35 cellular contexts compared by ENCODE assay signal in genomic region chr17:27997522-27997921, GRCh38.
"Had no signal": no experiment of that assay in that cellular context is flagged by ENCODE, and none has a peak within 500 bp of the region (broad histone marks: within the 10 kb centered on the region; RNA-seq: fewer than 3 reads in every experiment).

No MANE protein-coding gene starts in this region.

- H3K9me3 Mint-ChIP-seq: activated CD4-positive, alpha-beta memory T cell treated with anti-CD3 and anti-CD28 coated beads, Interleukin-2, amount 10 ng/mL, durations not matched to agents 7 days and 5 days; activated CD4-positive, alpha-beta T cell treated with anti-CD3 and anti-CD28 coated beads, Interleukin-2, amount 10 ng/mL, durations not matched to agents 7 days and 5 days; activated naive CD4-positive, alpha-beta T cell treated with anti-CD3 and anti-CD28 coated beads, Interleukin-2, amount 10 ng/mL, durations not matched to agents 7 days and 5 days; activated naive CD4-positive, alpha-beta T cell treated with anti-CD3 and anti-CD28 coated beads, Interleukin-2, amount 50 U/mL, for 72 hours; activated naive CD8-positive, alpha-beta T cell treated with anti-CD3 and anti-CD28 coated beads, Interleukin-2, amount 10 ng/mL, durations not matched to agents 7 days and 5 days; activated T-cell treated with anti-CD3 and anti-CD28 coated beads, Interleukin-2, amount 50 U/mL, for 24 hours; activated T-cell treated with anti-CD3 and anti-CD28 coated beads, Interleukin-2, amount 50 U/mL, for 72 hours; central memory CD8-positive, alpha-beta T cell; dendritic cell treated with granulocyte-macrophage colony-stimulating factor and Interleukin-4, amounts not matched to agents 40 ng/mL and 50 ng/mL, for 4 days; effector memory CD8-positive, alpha-beta T cell; T-helper 2 cell treated with Interferon-gamma antibody and Interleukin-4, amounts not matched to agents 5 μg/mL and 100 μg/mL, for 36 hours had no signal

- H3K27ac ChIP-seq: brain microvascular endothelial cell, coronary artery, epithelial cell of prostate had no signal

- H3K36me3 Mint-ChIP-seq: activated naive CD4-positive, alpha-beta T cell treated with anti-CD3 and anti-CD28 coated beads, Interleukin-2, amount 10 ng/mL, durations not matched to agents 7 days and 5 days; activated naive CD4-positive, alpha-beta T cell treated with anti-CD3 and anti-CD28 coated beads, Interleukin-2, amount 50 U/mL, for 72 hours; activated naive CD8-positive, alpha-beta T cell treated with anti-CD3 and anti-CD28 coated beads, Interleukin-2, amount 10 ng/mL, durations not matched to agents 7 days and 5 days had no signal

- DNase-seq: activated CD4-positive, alpha-beta memory T cell treated with anti-CD3 and anti-CD28 coated beads, Interleukin-2, amount 10 ng/mL, durations not matched to agents 7 days and 5 days; activated CD4-positive, alpha-beta T cell treated with anti-CD3 and anti-CD28 coated beads for 36 hours; activated CD4-positive, alpha-beta T cell treated with anti-CD3 and anti-CD28 coated beads, Interleukin-2, amount 10 ng/mL, durations not matched to agents 7 days and 5 days; activated CD4-positive, alpha-beta T cell treated with anti-CD3 and anti-CD28 coated beads, Interleukin-2, amount 50 U/mL, for 4 hours; activated CD4-positive, CD25-positive, alpha-beta regulatory T cell; activated CD4-positive, CD25-positive, alpha-beta regulatory T cell treated with anti-CD3 and anti-CD28 coated beads, Interleukin-2, amount 50 U/mL, for 72 hours; activated CD8-positive, alpha-beta memory T cell treated with anti-CD3 and anti-CD28 coated beads, Interleukin-2, amount 50 U/mL, for 48 hours; activated gamma-delta T cell; activated naive CD4-positive, alpha-beta T cell; activated naive CD4-positive, alpha-beta T cell treated with anti-CD3 and anti-CD28 coated beads, Interleukin-2, amount 10 ng/mL, durations not matched to agents 7 days and 5 days; activated naive CD8-positive, alpha-beta T cell treated with anti-CD3 and anti-CD28 coated beads, Interleukin-2, amount 10 ng/mL, durations not matched to agents 7 days and 5 days; activated T-cell treated with anti-CD3 and anti-CD28 coated beads for 4 hours; activated T-cell treated with anti-CD3 and anti-CD28 coated beads, Interleukin-2, amount 50 U/mL, for 24 hours; activated T-cell treated with anti-CD3 and anti-CD28 coated beads, Interleukin-2, amount 50 U/mL, for 72 hours; amniotic stem cell; anterior cingulate cortex; brain microvascular endothelial cell; effector CD4-positive, alpha-beta T cell; effector memory CD8-positive, alpha-beta T cell; foreskin fibroblast; head of caudate nucleus; T-helper 1 cell; T-helper 17 cell; T1000 had no signal

- H3K4me3 Mint-ChIP-seq: activated CD4-positive, alpha-beta memory T cell treated with anti-CD3 and anti-CD28 coated beads, Interleukin-2, amount 10 ng/mL, durations not matched to agents 7 days and 5 days; activated CD4-positive, alpha-beta T cell treated with anti-CD3 and anti-CD28 coated beads for 36 hours; activated CD4-positive, alpha-beta T cell treated with anti-CD3 and anti-CD28 coated beads, Interleukin-2, amount 10 ng/mL, durations not matched to agents 7 days and 5 days; activated naive CD4-positive, alpha-beta T cell treated with anti-CD3 and anti-CD28 coated beads, Interleukin-2, amount 10 ng/mL, durations not matched to agents 7 days and 5 days; activated naive CD8-positive, alpha-beta T cell treated with anti-CD3 and anti-CD28 coated beads, Interleukin-2, amount 10 ng/mL, durations not matched to agents 7 days and 5 days; activated T-cell treated with anti-CD3 and anti-CD28 coated beads, Interleukin-2, amount 50 U/mL, for 24 hours; activated T-cell treated with anti-CD3 and anti-CD28 coated beads, Interleukin-2, amount 50 U/mL, for 72 hours; central memory CD8-positive, alpha-beta T cell; dendritic cell treated with granulocyte-macrophage colony-stimulating factor and Interleukin-4, amounts not matched to agents 40 ng/mL and 50 ng/mL, for 4 days; effector memory CD8-positive, alpha-beta T cell; T-helper 17 cell; T-helper 2 cell treated with Interferon-gamma antibody and Interleukin-4, amounts not matched to agents 5 μg/mL and 100 μg/mL, for 36 hours had no signal

- H3K27me3 ChIP-seq: brain microvascular endothelial cell had no signal

- H3K36me3 ChIP-seq: brain microvascular endothelial cell had no signal

- H3K4me3 ChIP-seq: coronary artery had no signal

- ATAC-seq: activated CD4-positive, alpha-beta T cell treated with anti-CD3 and anti-CD28 coated beads for 36 hours; activated naive CD4-positive, alpha-beta T cell treated with anti-CD3 and anti-CD28 coated beads, Interleukin-2, amount 50 U/mL, for 72 hours; activated T-cell treated with anti-CD3 and anti-CD28 coated beads, Interleukin-2, amount 50 U/mL, for 72 hours; effector memory CD8-positive, alpha-beta T cell; T-helper 17 cell had no signal

- H3K27ac Mint-ChIP-seq: activated CD4-positive, alpha-beta memory T cell treated with anti-CD3 and anti-CD28 coated beads, Interleukin-2, amount 10 ng/mL, durations not matched to agents 7 days and 5 days; activated CD4-positive, alpha-beta T cell treated with anti-CD3 and anti-CD28 coated beads for 36 hours; activated CD4-positive, alpha-beta T cell treated with anti-CD3 and anti-CD28 coated beads, Interleukin-2, amount 10 ng/mL, durations not matched to agents 7 days and 5 days; activated naive CD4-positive, alpha-beta T cell treated with anti-CD3 and anti-CD28 coated beads, Interleukin-2, amount 10 ng/mL, durations not matched to agents 7 days and 5 days; activated naive CD4-positive, alpha-beta T cell treated with anti-CD3 and anti-CD28 coated beads, Interleukin-2, amount 50 U/mL, for 72 hours; activated naive CD8-positive, alpha-beta T cell treated with anti-CD3 and anti-CD28 coated beads, Interleukin-2, amount 10 ng/mL, durations not matched to agents 7 days and 5 days; activated T-cell treated with anti-CD3 and anti-CD28 coated beads, Interleukin-2, amount 50 U/mL, for 24 hours; activated T-cell treated with anti-CD3 and anti-CD28 coated beads, Interleukin-2, amount 50 U/mL, for 72 hours; dendritic cell treated with granulocyte-macrophage colony-stimulating factor and Interleukin-4, amounts not matched to agents 40 ng/mL and 50 ng/mL, for 4 days; effector memory CD8-positive, alpha-beta T cell; T-helper 17 cell; T-helper 2 cell treated with Interferon-gamma antibody and Interleukin-4, amounts not matched to agents 5 μg/mL and 100 μg/mL, for 36 hours had no signal

- H3K4me1 Mint-ChIP-seq: activated CD4-positive, alpha-beta memory T cell treated with anti-CD3 and anti-CD28 coated beads, Interleukin-2, amount 10 ng/mL, durations not matched to agents 7 days and 5 days; activated CD4-positive, alpha-beta T cell treated with anti-CD3 and anti-CD28 coated beads for 36 hours; activated CD4-positive, alpha-beta T cell treated with anti-CD3 and anti-CD28 coated beads, Interleukin-2, amount 10 ng/mL, durations not matched to agents 7 days and 5 days; activated naive CD4-positive, alpha-beta T cell treated with anti-CD3 and anti-CD28 coated beads, Interleukin-2, amount 10 ng/mL, durations not matched to agents 7 days and 5 days; activated naive CD8-positive, alpha-beta T cell treated with anti-CD3 and anti-CD28 coated beads, Interleukin-2, amount 10 ng/mL, durations not matched to agents 7 days and 5 days; central memory CD8-positive, alpha-beta T cell had no signal

- FAIRE-seq: astrocyte, bronchial epithelial cell, endometrium, endothelial cell of umbilical vein, frontal cortex had no signal
